ENCODE assay signal across 8 cellular contexts in genomic region chr17:62967111-62967449, GRCh38. TPM values are rescaled to one million over a fixed set of nuclear protein-coding genes. Genes with fewer than 3 reads are reported as not detected.
DNase-seq lines count a peak whose midpoint lies in the region; ATAC-seq and TF ChIP-seq lines count a peak whose summit lies in the region.

No MANE protein-coding gene starts in this region.

- peak overlapping the region; percentile 85 for H3K27ac Mint-ChIP-seq in progenitor cell of endocrine pancreas

- H3K4me1 Mint-ChIP-seq in progenitor cell of endocrine pancreas (ENCODE audit: low read depth): peaks cover 13% of the 10 kb centered on the region

- H3K9me3 ChIP-seq in DND-41 (ENCODE audit: insufficient read depth, low read length, severe bottlenecking) (no peaks in the 10 kb centered on the region), SJSA1 (replicated peaks) (no peaks in the 10 kb centered on the region), fibroblast of lung (ENCODE audit: control insufficient read depth, insufficient read depth, low read depth, low read length) (no peaks in the 10 kb centered on the region)

- peaks cover 11% of the 10 kb centered on the region for H3K27me3 ChIP-seq in DND-41 (ENCODE audit: insufficient read depth, low read length, poor library complexity)
- no peaks in the 10 kb centered on the region for H3K27me3 ChIP-seq in SJSA1 (replicated peaks)
- H3K27me3 ChIP-seq in fibroblast of lung (ENCODE audit: control insufficient read depth, insufficient read depth, low read length): no peaks in the 10 kb centered on the region

- H3K4me3 Mint-ChIP-seq in progenitor cell of endocrine pancreas (ENCODE audit: low read depth): peak overlapping the region; percentile 66

- H3K4me2 ChIP-seq in DND-41 (ENCODE audit: insufficient read depth, low read length) (peak overlapping the region; percentile 85), fibroblast of lung (ENCODE audit: extremely low read depth, insufficient read depth, low read length) (peak overlapping the region; percentile 90)

- H3K79me2 ChIP-seq in DND-41 (ENCODE audit: insufficient read depth, low read length) (0 out of 2 replicates have a peak, but pooled peaks cover 6% of the 10 kb centered on the region), fibroblast of lung (ENCODE audit: control insufficient read depth, insufficient read depth, low read length) (peaks cover 45% of the 10 kb centered on the region)

- H3K4me1 ChIP-seq in DND-41 (ENCODE audit: insufficient read depth, low read length) (peaks cover 36% of the 10 kb centered on the region), SJSA1 (replicated peaks) (peaks cover 38% of the 10 kb centered on the region), fibroblast of lung (ENCODE audit: control insufficient read depth, extremely low read depth, insufficient read depth, low read length) (peaks cover 5% of the 10 kb centered on the region)

- H3K4me3 ChIP-seq in DND-41 (ENCODE audit: low read depth in 1 of 2, low read length in 2 of 2) (peak overlapping the region; percentile 20 to 67; a peak in 3 of 4 replicates), SJSA1 (peak overlapping the region; percentile 92), fibroblast of lung (replicated peaks in 1 of 4; ENCODE audit: control extremely low read depth in 1 of 4, insufficient read depth in 1 of 4, low read depth in 3 of 4, low read length in 4 of 4) (peak overlapping the region; percentile 82 to 89 (median 86))

- H3K36me3 ChIP-seq in DND-41 (ENCODE audit: insufficient read depth, low read length) (no peaks in the 10 kb centered on the region), SJSA1 (peaks cover 3% of the 10 kb centered on the region; the same call in 1 of the 2 replicates), fibroblast of lung (ENCODE audit: control insufficient read depth, insufficient read depth, low read length) (peaks cover 1% of the 10 kb centered on the region)

- H2AFZ ChIP-seq in DND-41 (ENCODE audit: low read depth, low read length) (peak overlapping the region; percentile 82), fibroblast of lung (ENCODE audit: low read length) (peak overlapping the region; percentile 15)

- no peaks in the 10 kb centered on the region for H3K36me3 Mint-ChIP-seq in progenitor cell of endocrine pancreas (ENCODE audit: insufficient read depth)

- H4K20me1 ChIP-seq in DND-41 (ENCODE audit: insufficient read depth, low read length) (no peaks in the 10 kb centered on the region), fibroblast of lung (ENCODE audit: control insufficient read depth, extremely low read depth, insufficient read depth, low read length) (no peaks in the 10 kb centered on the region)

- TF ChIP-seq CTCF in DND-41 (IDR thresholded peaks at IDR 0.05; ENCODE audit: borderline replicate concordance, extremely low read depth, low read length, poor library complexity, severe bottlenecking): no peak
- no peak for TF ChIP-seq CTCF in fibroblast of lung (conservative IDR thresholded peaks at IDR 0.05 in 1 of 2, IDR thresholded peaks at IDR 0.05 in 1 of 2; ENCODE audit: low read depth in 1 of 2, low read length in 2 of 2)
- no peak for TF ChIP-seq CTCF in progenitor cell of endocrine pancreas (IDR thresholded peaks at IDR 0.05; ENCODE audit: unreplicated experiment)

- no peak for DNase-seq in DND-41
- no peak for DNase-seq in SJSA1 (ENCODE audit: low read depth in 1 of 2, low spot score in 2 of 2)
- no peak for DNase-seq in fibroblast of lung (ENCODE audit: low read depth in 2 of 2)
- no peak for DNase-seq in progenitor cell of endocrine pancreas (ENCODE audit: low spot score, unreplicated experiment)
- no peak for DNase-seq in HCEC 1CT
- no peak for DNase-seq in SK-N-DZ (ENCODE audit: low spot score)
- no peak for DNase-seq in DMS153 treated with DMSO at 0.1 percent for 48 hours (lab: John Stamatoyannopoulos, UW; ENCODE audit: unreplicated experiment)

- no peak for ATAC-seq in DND-41 (ENCODE audit: insufficient read depth, low read depth)
- no peak for ATAC-seq in GM19467 (IDR thresholded peaks at IDR 0.05; ENCODE audit: unreplicated experiment)

- H3K27me3 Mint-ChIP-seq in progenitor cell of endocrine pancreas: peaks cover 48% of the 10 kb centered on the region

- H3K9ac ChIP-seq in DND-41 (ENCODE audit: low read depth, low read length) (peak overlapping the region; percentile 78), fibroblast of lung (ENCODE audit: insufficient read depth, low read length) (peak overlapping the region; percentile 78)

- H3K9me3 Mint-ChIP-seq in progenitor cell of endocrine pancreas (ENCODE audit: low read depth): no peaks in the 10 kb centered on the region

- H3K27ac ChIP-seq in DND-41 (ENCODE audit: low read length) (no peak overlapping the region; the same call in 1 of the 2 replicates), SJSA1 (no peak overlapping the region), fibroblast of lung (ENCODE audit: insufficient read depth, low read length) (peak overlapping the region; percentile 73)

RNA-seq across cellular contexts. Expression of gene TANC2, which starts 1.0 kb away (rescaled TPM):
- 2.3 and 7.7 TPM in 2 replicates for total RNA-seq in SJSA1 (2014; rRNA removed; shearing (Covaris generic))
- 19.3 and 41.9 TPM in 2 replicates for total RNA-seq in fibroblast of lung
- polyA plus RNA-seq in fibroblast of lung: 7.2 and 13.5 TPM in 2 replicates
- 8.8 and 10.7 TPM in 2 replicates for polyA plus RNA-seq in fibroblast of lung (2012)
- 170 and 285 TPM in 2 replicates for polyA minus RNA-seq in fibroblast of lung (ENCODE audit: low replicate concordance)
- total RNA-seq in progenitor cell of endocrine pancreas: 18.0 and 20.2 TPM in 2 replicates
- polyA plus RNA-seq in SK-N-DZ (2014; cell fraction: cytosol; rRNA removed): 1.00 and 1.2 TPM in 2 replicates
- 0.86 and 2.2 TPM in 2 replicates for polyA plus RNA-seq in SK-N-DZ (2014; cell fraction: nucleus; rRNA removed)
